26 cellular contexts compared by ENCODE assay signal in the genomic region with DNA sequence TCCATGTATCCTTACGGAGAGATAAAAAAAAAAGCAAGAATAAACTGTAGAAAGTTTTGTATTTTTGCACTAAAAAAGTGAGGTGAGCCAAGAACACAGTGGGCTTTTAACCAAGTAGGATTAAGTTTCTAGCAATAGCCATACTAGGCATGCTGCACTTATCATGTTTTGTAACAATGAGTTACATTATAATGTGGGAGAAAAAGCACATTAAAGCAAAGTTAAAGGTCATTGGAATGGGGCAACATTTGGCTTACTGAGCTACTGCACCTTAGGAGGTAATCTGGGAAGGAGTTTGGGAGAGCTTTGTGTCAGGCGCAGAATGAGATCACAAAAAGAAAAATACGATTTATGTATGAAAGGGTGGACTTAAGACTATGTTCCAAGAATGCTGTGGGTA.
DNase-seq lines count a peak whose midpoint lies in the region; ATAC-seq and TF ChIP-seq lines count a peak whose summit lies in the region.
"Had no signal": no experiment of that assay in that cellular context is flagged by ENCODE, and none has a peak within 500 bp of the region (broad histone marks: within the 10 kb centered on the region; RNA-seq: fewer than 3 reads in every experiment).

No MANE protein-coding gene starts in this region.

- intact Hi-C loops in sciatic nerve (cut with DNase I) = no loop called here

- no peaks in the 10 kb centered on the region for H3K27me3 ChIP-seq in Karpas-422 (ENCODE audit: low read length)
- H3K27me3 ChIP-seq in mesenchymal stem cell (ENCODE audit: control insufficient read depth in 1 of 2, insufficient read depth in 1 of 2, low read length in 2 of 2) = no peaks in the 10 kb centered on the region

- H3K4me3 ChIP-seq in Karpas-422 (ENCODE audit: low read length) (no peak overlapping the region), mesenchymal stem cell (ENCODE audit: insufficient read depth in 1 of 2, low read depth in 1 of 2, low read length in 2 of 2) (no peak overlapping the region)
- H3K4me3 ChIP-seq: GM23338, PC-9 had no signal

- no peak for TF ChIP-seq CTCF in chondrocyte (IDR thresholded peaks at IDR 0.05)

- H3K14ac ChIP-seq in mesenchymal stem cell (ENCODE audit: low read length in 2 of 2) = no peak overlapping the region

- H2BK5ac ChIP-seq in mesenchymal stem cell (ENCODE audit: low read depth, low read length, poor library complexity, severe bottlenecking) = no peak overlapping the region

- no peak overlapping the region for H2BK12ac ChIP-seq in mesenchymal stem cell (ENCODE audit: low read length in 2 of 2)

- no peak overlapping the region for H3K18ac ChIP-seq in mesenchymal stem cell (ENCODE audit: low read depth in 1 of 2, low read length in 2 of 2)

- no peaks in the 10 kb centered on the region for H3K79me2 ChIP-seq in Karpas-422 (ENCODE audit: low read length)

- H3K79me1 ChIP-seq in mesenchymal stem cell (replicated peaks; ENCODE audit: low read length, poor library complexity, severe bottlenecking) = no peaks in the 10 kb centered on the region

- no peak overlapping the region for H3K23ac ChIP-seq in mesenchymal stem cell (ENCODE audit: low read length in 2 of 2)

- H2AFZ ChIP-seq in Karpas-422 (ENCODE audit: low read length) = no peak overlapping the region
- no peak overlapping the region for H2AFZ ChIP-seq in mesenchymal stem cell (ENCODE audit: low read depth, low read length)
- H2AFZ ChIP-seq: GM23338, PC-9 had no signal

- peaks cover 4% of the 10 kb centered on the region for H3K9me3 Mint-ChIP-seq in chondrocyte (ENCODE audit: low read depth)
- peaks cover 0 to 24% (median 1%) of the 10 kb centered on the region in 9 donors for H3K9me3 Mint-ChIP-seq in naive thymus-derived CD8-positive, alpha-beta T cell

- no peak overlapping the region for H3K9ac ChIP-seq in Karpas-422 (ENCODE audit: low read length)
- H3K9ac ChIP-seq in mesenchymal stem cell (ENCODE audit: low read length) = peak overlapping the region; percentile 71
- H3K9ac ChIP-seq: KMS-11 had no signal

- WGBS in mesenchymal stem cell = 35% methylated on average over 3 of the region's 3 CpGs

- no peak overlapping the region for H4K8ac ChIP-seq in mesenchymal stem cell (ENCODE audit: low read length)

- POLR2A ChIA-PET in naive thymus-derived CD8-positive, alpha-beta T cell (lab: Charles Lee) = no interaction called here

- peak overlapping the region; percentile 85 for H3K27ac Mint-ChIP-seq in chondrocyte (ENCODE audit: unreplicated experiment)
- H3K27ac Mint-ChIP-seq in naive thymus-derived CD8-positive, alpha-beta T cell = no peak overlapping the region
- H3K27ac Mint-ChIP-seq: CD4-positive, alpha-beta memory T cell; GM23338 had no signal

- no peak overlapping the region for H3K4me3 Mint-ChIP-seq in chondrocyte (ENCODE audit: unreplicated experiment)
- no peak overlapping the region for H3K4me3 Mint-ChIP-seq in naive thymus-derived CD8-positive, alpha-beta T cell
- H3K4me3 Mint-ChIP-seq: CD4-positive, alpha-beta memory T cell; GM23338; IgD-negative memory B cell had no signal

- peaks cover 25% of the 10 kb centered on the region for H3K4me1 Mint-ChIP-seq in chondrocyte (ENCODE audit: low read depth)
- H3K4me1 Mint-ChIP-seq in naive thymus-derived CD8-positive, alpha-beta T cell = no peaks in the 10 kb centered on the region
- H3K4me1 Mint-ChIP-seq: CD4-positive, alpha-beta memory T cell; GM23338; IgD-negative memory B cell had no signal

- H3K36me3 ChIP-seq in Karpas-422 (ENCODE audit: insufficient read depth, low read length) = no peaks in the 10 kb centered on the region
- H3K36me3 ChIP-seq in mesenchymal stem cell (ENCODE audit: control insufficient read depth in 1 of 2, insufficient read depth in 2 of 2, low read depth in 1 of 2, low read length in 2 of 2) = peaks cover 0 to 3% of the 10 kb centered on the region in 2 experiments

- no peaks in the 10 kb centered on the region for H3K4me1 ChIP-seq in Karpas-422 (ENCODE audit: low read length)
- peaks cover 5% of the 10 kb centered on the region for H3K4me1 ChIP-seq in mesenchymal stem cell (ENCODE audit: control insufficient read depth, insufficient read depth, low read depth, low read length)

- H3K27me3 Mint-ChIP-seq in chondrocyte (ENCODE audit: low read depth) = no peaks in the 10 kb centered on the region
- peaks cover 0 to 17% (median 5%) of the 10 kb centered on the region in 5 donors for H3K27me3 Mint-ChIP-seq in naive thymus-derived CD8-positive, alpha-beta T cell

- no peaks in the 10 kb centered on the region for H4K20me1 ChIP-seq in Karpas-422 (ENCODE audit: insufficient read depth, low read depth, low read length)

- H2BK120ac ChIP-seq in mesenchymal stem cell (ENCODE audit: low read depth, low read length) = no peak overlapping the region

- no peak overlapping the region for H3K4me2 ChIP-seq in Karpas-422 (ENCODE audit: low read depth, low read length, poor library complexity, severe bottlenecking)
- H3K4me2 ChIP-seq in mesenchymal stem cell (ENCODE audit: low read length, poor library complexity, severe bottlenecking) = no peak overlapping the region
- H3K4me2 ChIP-seq: GM23338, KMS-11, PC-9 had no signal

- H2AK5ac ChIP-seq in mesenchymal stem cell (ENCODE audit: low read length, severe bottlenecking) = no peak overlapping the region

- DNase-seq in Karpas-422 (peak; percentile 9), chondrocyte (ENCODE audit: low spot score) (no peak), mesenchymal stem cell (no peak), sciatic nerve (ENCODE audit: low spot score) (no peak), HK-2 (ENCODE audit: unreplicated experiment) (no peak), cerebellar nuclear complex (lab: John Stamatoyannopoulos, UW) (no peak)
- DNase-seq in naive thymus-derived CD8-positive, alpha-beta T cell = no peak
- DNase-seq: C1 segment of cervical spinal cord; CD4-positive, alpha-beta memory T cell; COR-L47; DMS53; HCEC 1CT; NCI-H1048; NCI-H1417; NCI-H1694; NCI-H2029 treated with DMSO at 0.1 percent for 48 hours; NCI-H446 treated with DMSO at 0.1 percent for 48 hours; NCI-H526; NCI-H82; NK-92 treated with Interleukin-12 subunit alpha and Interleukin-12 subunit beta, amount 100 ng/mL, for 24 hours; PC-9; SHP77 treated with DMSO at 0.1 percent for 48 hours had no signal

- H3K9me2 ChIP-seq in Karpas-422 (replicated peaks; ENCODE audit: insufficient read depth, low read length) = no peaks in the 10 kb centered on the region

- no peaks in the 10 kb centered on the region for H3K36me3 Mint-ChIP-seq in chondrocyte (ENCODE audit: low read depth)
- H3K36me3 Mint-ChIP-seq in naive thymus-derived CD8-positive, alpha-beta T cell = peaks cover 0 to 6% (median 0%) of the 10 kb centered on the region in 3 donors
- H3K36me3 Mint-ChIP-seq: CD4-positive, alpha-beta memory T cell; IgD-negative memory B cell had no signal

- H3K27ac ChIP-seq in Karpas-422 (ENCODE audit: low read length) (no peak overlapping the region), mesenchymal stem cell (ENCODE audit: low read length, poor library complexity, severe bottlenecking) (no peak overlapping the region)
- H3K27ac ChIP-seq: HL-60, KMS-11, PC-9 had no signal

- H3K4ac ChIP-seq in mesenchymal stem cell (ENCODE audit: low read depth in 1 of 2, low read length in 2 of 2) = no peak overlapping the region

- H4K91ac ChIP-seq in mesenchymal stem cell (ENCODE audit: low read length) = no peak overlapping the region

- no peak overlapping the region for H2BK15ac ChIP-seq in mesenchymal stem cell (ENCODE audit: low read depth, poor library complexity, severe bottlenecking)

- peak; percentile 54 for ATAC-seq in sciatic nerve
- no peak for ATAC-seq in naive thymus-derived CD8-positive, alpha-beta T cell
- ATAC-seq: GM23338 had no signal

- H3K9me3 ChIP-seq in Karpas-422 (ENCODE audit: low read length) (no peaks in the 10 kb centered on the region), mesenchymal stem cell (ENCODE audit: control insufficient read depth, low read length) (no peaks in the 10 kb centered on the region)
